12 cellular contexts compared by ENCODE assay signal in the genomic region with DNA sequence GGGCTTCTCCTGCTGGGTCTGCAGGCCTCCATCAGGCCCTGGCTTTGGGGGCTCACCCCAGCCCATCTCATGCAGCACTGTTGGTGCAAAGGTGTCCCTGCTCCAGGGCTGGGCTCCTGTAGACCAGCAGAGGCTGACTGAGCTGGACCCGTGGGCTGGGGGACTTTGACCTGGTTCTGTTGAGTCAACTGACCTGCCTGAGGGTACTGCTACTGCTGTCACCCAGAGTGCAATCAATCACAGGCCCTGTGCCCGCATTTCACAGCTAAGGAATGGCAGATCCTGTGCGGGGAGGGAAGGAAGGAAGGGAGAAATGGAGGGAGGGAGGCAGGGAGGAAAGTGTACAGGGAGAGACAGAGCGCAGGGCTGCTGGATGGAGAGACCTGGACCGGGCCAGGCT.
"Had no signal": no experiment of that assay in that cellular context is flagged by ENCODE, and none has a peak within 500 bp of the region (broad histone marks: within the 10 kb centered on the region; RNA-seq: fewer than 3 reads in every experiment).

No MANE protein-coding gene starts in this region.

- H3K27ac ChIP-seq: esophagus squamous epithelium, heart right ventricle, tibial artery, uterus had no signal

- H3K9me3 Mint-ChIP-seq: activated CD4-positive, alpha-beta T cell treated with anti-CD3 and anti-CD28 coated beads, Interleukin-2, amount 10 ng/mL, durations not matched to agents 7 days and 5 days; activated T-cell treated with anti-CD3 and anti-CD28 coated beads, Interleukin-2, amount 50 U/mL, for 24 hours; natural killer cell treated with Interleukin-12 subunit alpha and Interleukin-12 subunit beta and Interleukin-15 and Interleukin-18, amount 100 ng/mL, for 72 hours; T-helper 1 cell treated with Interleukin-12 subunit alpha and Interleukin-12 subunit beta and Interleukin-4 antibody, amounts not matched to agents 30 μg/mL and 1 μg/mL, for 36 hours had no signal

- DNase-seq: amniotic stem cell, esophagus squamous epithelium, tibial artery had no signal

- H3K36me3 ChIP-seq: esophagus squamous epithelium, heart right ventricle, tibial artery, uterus had no signal

- H3K4me3 ChIP-seq: heart right ventricle, lung, tibial artery, uterus had no signal

- H3K4me3 Mint-ChIP-seq: activated CD4-positive, alpha-beta T cell treated with anti-CD3 and anti-CD28 coated beads, Interleukin-2, amount 10 ng/mL, durations not matched to agents 7 days and 5 days; activated CD8-positive, alpha-beta T cell treated with anti-CD3 and anti-CD28 coated beads, Interleukin-2, amount 10 ng/mL, durations not matched to agents 7 days and 5 days; activated naive CD8-positive, alpha-beta T cell; activated T-cell treated with anti-CD3 and anti-CD28 coated beads, Interleukin-2, amount 50 U/mL, for 24 hours; natural killer cell treated with Interleukin-12 subunit alpha and Interleukin-12 subunit beta and Interleukin-15 and Interleukin-18, amount 100 ng/mL, for 72 hours; T-helper 1 cell treated with Interleukin-12 subunit alpha and Interleukin-12 subunit beta and Interleukin-4 antibody, amounts not matched to agents 30 μg/mL and 1 μg/mL, for 36 hours had no signal

- H3K27me3 Mint-ChIP-seq: activated CD4-positive, alpha-beta T cell treated with anti-CD3 and anti-CD28 coated beads, Interleukin-2, amount 10 ng/mL, durations not matched to agents 7 days and 5 days had no signal

- H3K9me3 ChIP-seq: esophagus squamous epithelium, heart right ventricle, tibial artery, uterus had no signal

- H3K36me3 Mint-ChIP-seq: activated naive CD8-positive, alpha-beta T cell; natural killer cell treated with Interleukin-12 subunit alpha and Interleukin-12 subunit beta and Interleukin-15 and Interleukin-18, amount 100 ng/mL, for 72 hours had no signal

- H3K27me3 ChIP-seq: uterus had no signal

- H3K27ac Mint-ChIP-seq: activated CD4-positive, alpha-beta T cell treated with anti-CD3 and anti-CD28 coated beads, Interleukin-2, amount 10 ng/mL, durations not matched to agents 7 days and 5 days; activated CD8-positive, alpha-beta T cell treated with anti-CD3 and anti-CD28 coated beads, Interleukin-2, amount 10 ng/mL, durations not matched to agents 7 days and 5 days; activated naive CD8-positive, alpha-beta T cell; activated T-cell treated with anti-CD3 and anti-CD28 coated beads, Interleukin-2, amount 50 U/mL, for 24 hours; natural killer cell treated with Interleukin-12 subunit alpha and Interleukin-12 subunit beta and Interleukin-15 and Interleukin-18, amount 100 ng/mL, for 72 hours; T-helper 1 cell treated with Interleukin-12 subunit alpha and Interleukin-12 subunit beta and Interleukin-4 antibody, amounts not matched to agents 30 μg/mL and 1 μg/mL, for 36 hours had no signal

- H3K4me1 ChIP-seq: uterus had no signal
